In the genomic region with DNA sequence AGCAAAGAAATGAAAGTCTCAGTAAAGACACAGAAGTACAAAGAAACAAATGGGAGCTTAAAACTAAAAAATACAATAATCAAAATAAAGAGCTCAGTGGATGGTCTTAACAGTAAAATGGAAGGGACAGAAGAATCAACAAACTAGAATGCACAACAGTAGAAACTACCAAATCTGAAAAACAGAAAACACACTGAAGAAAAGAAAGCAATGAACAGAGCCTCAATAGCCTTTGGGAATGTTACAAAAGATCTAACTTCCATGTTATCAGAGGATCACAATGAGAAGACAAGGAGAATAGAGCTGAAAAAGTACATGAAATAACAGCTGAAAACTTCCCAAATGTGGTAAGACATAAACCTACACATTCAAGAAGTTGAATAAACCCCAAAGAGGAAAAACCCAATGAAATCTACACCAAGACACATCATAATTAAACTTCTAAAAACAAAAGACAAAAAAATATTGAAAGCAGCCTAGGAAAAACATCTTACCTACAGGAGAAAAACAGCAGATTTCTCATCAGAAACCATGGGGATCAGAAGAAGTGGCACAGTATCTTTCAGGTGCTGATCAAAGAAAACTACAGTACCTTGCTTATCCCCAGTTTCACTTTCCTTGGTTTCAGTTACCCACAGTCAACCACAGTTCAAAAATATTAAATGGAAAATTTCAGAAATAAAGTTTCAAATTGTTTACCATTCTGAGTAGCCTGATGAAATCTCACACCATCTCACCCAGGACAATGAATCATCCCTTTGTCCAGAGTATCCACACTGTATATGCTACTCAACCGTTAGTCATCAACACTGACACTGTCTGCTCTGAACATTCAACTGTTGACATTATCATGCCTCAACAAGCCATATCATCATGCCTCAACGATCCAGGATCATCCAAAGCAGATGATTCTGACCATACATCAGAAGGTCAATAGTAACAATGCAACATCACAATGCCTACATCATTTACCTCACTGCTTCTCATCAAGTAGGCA, we compare ENCODE assay signal across 1 cellular context.
TF ChIP-seq lines count a peak whose summit lies in the region.

No MANE protein-coding gene starts in this region.

TF ChIP-seq in HEK293, 187 proteins besides CTCF, POLR2A, EP300 and RAD21 (continued from another document):
- TF ChIP-seq, protein P1, sequence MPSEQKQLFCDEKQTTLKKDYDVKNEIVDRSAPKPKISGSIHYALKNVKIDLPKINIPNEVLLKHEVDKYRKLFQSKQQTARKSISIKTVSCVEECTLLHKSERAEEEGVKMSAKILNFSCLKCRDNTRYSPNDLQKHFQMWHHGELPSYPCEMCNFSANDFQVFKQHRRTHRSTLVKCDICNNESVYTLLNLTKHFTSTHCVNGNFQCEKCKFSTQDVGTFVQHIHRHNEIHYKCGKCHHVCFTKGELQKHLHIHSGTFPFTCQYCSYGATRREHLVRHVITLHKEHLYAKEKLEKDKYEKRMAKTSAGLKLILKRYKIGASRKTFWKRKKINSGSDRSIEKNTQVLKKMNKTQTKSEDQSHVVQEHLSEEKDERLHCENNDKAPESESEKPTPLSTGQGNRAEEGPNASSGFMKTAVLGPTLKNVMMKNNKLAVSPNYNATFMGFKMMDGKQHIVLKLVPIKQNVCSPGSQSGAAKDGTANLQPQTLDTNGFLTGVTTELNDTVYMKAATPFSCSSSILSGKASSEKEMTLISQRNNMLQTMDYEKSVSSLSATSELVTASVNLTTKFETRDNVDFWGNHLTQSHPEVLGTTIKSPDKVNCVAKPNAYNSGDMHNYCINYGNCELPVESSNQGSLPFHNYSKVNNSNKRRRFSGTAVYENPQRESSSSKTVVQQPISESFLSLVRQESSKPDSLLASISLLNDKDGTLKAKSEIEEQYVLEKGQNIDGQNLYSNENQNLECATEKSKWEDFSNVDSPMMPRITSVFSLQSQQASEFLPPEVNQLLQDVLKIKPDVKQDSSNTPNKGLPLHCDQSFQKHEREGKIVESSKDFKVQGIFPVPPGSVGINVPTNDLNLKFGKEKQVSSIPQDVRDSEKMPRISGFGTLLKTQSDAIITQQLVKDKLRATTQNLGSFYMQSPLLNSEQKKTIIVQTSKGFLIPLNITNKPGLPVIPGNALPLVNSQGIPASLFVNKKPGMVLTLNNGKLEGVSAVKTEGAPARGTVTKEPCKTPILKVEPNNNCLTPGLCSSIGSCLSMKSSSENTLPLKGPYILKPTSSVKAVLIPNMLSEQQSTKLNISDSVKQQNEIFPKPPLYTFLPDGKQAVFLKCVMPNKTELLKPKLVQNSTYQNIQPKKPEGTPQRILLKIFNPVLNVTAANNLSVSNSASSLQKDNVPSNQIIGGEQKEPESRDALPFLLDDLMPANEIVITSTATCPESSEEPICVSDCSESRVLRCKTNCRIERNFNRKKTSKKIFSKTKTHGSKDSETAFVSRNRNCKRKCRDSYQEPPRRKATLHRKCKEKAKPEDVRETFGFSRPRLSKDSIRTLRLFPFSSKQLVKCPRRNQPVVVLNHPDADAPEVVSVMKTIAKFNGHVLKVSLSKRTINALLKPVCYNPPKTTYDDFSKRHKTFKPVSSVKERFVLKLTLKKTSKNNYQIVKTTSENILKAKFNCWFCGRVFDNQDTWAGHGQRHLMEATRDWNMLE (tag by site-specific recombination; conservative IDR thresholded peaks at IDR 0.05; ENCODE audit: low read depth), result no peak
- no peak for TF ChIP-seq ZNF184 (tag by site-specific recombination; IDR thresholded peaks at IDR 0.05)
- TF ChIP-seq TRIM28 (IDR thresholded peaks at IDR 0.05; ENCODE audit: borderline replicate concordance, low read length), result peak; percentile 97
